ENCODE assay signal across 8 cellular contexts in the genomic region with DNA sequence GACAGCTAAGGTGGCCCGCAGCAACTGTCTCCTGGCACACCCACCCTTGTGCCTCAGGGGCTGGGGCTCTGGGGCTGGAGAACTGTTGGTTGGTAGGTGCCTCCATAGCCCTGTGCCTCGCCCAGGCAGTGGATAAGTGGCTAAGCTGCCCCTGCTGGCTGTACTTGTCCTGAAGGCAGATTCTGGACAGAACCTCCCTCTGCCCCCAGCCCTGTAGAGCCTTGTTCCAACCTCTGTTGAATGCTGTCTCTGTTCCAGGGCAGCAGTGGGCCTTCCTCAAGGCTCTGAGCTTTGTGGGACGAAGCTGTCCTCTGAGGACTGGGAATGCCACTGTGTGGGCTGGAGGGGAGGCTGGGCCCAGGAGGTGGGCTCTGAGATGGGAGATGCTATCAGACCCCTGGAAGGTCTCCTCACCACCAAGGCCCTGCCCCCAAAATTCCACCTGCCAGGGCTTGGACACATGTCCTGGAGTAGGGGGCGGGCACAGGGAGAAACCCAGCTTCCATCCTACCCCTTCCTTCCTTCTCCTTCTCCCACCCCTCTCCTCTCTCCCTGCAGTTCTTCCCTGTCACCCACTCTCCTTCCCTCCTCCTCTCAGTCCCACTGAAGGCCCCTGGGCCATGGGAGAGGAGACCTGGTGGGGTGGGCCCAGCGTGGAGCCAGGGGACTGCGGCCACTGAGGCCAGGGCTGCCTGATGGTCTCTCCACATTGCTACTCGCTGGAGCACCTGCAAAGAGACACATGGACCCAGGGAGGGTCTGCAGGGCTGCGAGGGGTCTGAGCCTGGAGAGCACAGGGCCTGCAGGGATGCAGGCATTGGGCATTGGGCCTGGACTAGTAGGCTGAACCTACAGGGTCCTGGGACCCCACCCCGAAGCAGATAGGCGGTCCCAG. TPM values are rescaled to one million over a fixed set of nuclear protein-coding genes. Genes with fewer than 3 reads are reported as not detected.
DNase-seq lines count a peak whose midpoint lies in the region; ATAC-seq and TF ChIP-seq lines count a peak whose summit lies in the region.

No MANE protein-coding gene starts in this region.

- no peak overlapping the region for H3K4me3 Mint-ChIP-seq in WTC11

- H3K9me3 Mint-ChIP-seq in WTC11: peaks cover 15% of the 10 kb centered on the region

- H3K4me3 ChIP-seq in fibroblast of lung (replicated peaks in 1 of 4; ENCODE audit: control extremely low read depth in 1 of 4, insufficient read depth in 1 of 4, low read depth in 3 of 4, low read length in 4 of 4) (no peak overlapping the region), spleen (peak overlapping the region in 3 of 8 donors; percentile 32 to 65 (median 42))

- 79 to 96% (median 88%) methylated on average over 9 to 10 of the region's 10 CpGs for WGBS in spleen, 5 donors

- POLR2A ChIA-PET in WTC11 (lab: Charles Lee): no interaction called here

- no peaks in the 10 kb centered on the region for H3K9me3 ChIP-seq in fibroblast of lung (ENCODE audit: control insufficient read depth, insufficient read depth, low read depth, low read length)
- H3K9me3 ChIP-seq in spleen: no peaks in the 10 kb centered on the region

- intact Hi-C loops in spleen (cut with DNase I; ENCODE audit: low total_unique reads): no loop called here

- H3K9ac ChIP-seq in fibroblast of lung (ENCODE audit: insufficient read depth, low read length): no peak overlapping the region

- H3K27me3 ChIP-seq in fibroblast of lung (ENCODE audit: control insufficient read depth, insufficient read depth, low read length) (peaks cover 4% of the 10 kb centered on the region), spleen (replicated peaks in 1 of 7) (peaks cover 0 to 76% (median 21%) of the 10 kb centered on the region in 7 donors)

- H3K4me2 ChIP-seq in fibroblast of lung (ENCODE audit: extremely low read depth, insufficient read depth, low read length): no peak overlapping the region

- no peak for TF ChIP-seq CTCF in fibroblast of lung (conservative IDR thresholded peaks at IDR 0.05 in 1 of 2, IDR thresholded peaks at IDR 0.05 in 1 of 2; ENCODE audit: low read depth in 1 of 2, low read length in 2 of 2)
- TF ChIP-seq CTCF in spleen (IDR thresholded peaks at IDR 0.05 in 8 of 11, conservative IDR thresholded peaks at IDR 0.05 in 3 of 11): no peak
- TF ChIP-seq CTCF in WTC11 (IDR thresholded peaks at IDR 0.05): no peak

- H3K36me3 ChIP-seq in fibroblast of lung (ENCODE audit: control insufficient read depth, insufficient read depth, low read length): no peaks in the 10 kb centered on the region
- no peaks in the 10 kb centered on the region for H3K36me3 ChIP-seq in spleen

- ATAC-seq in GM18502 (IDR thresholded peaks at IDR 0.05; ENCODE audit: poor library complexity, unreplicated experiment): peak; percentile 6
- no peak for ATAC-seq in GM19328 (IDR thresholded peaks at IDR 0.05; ENCODE audit: unreplicated experiment)
- no peak for ATAC-seq in WTC11
- no peak for ATAC-seq in GM19324 (IDR thresholded peaks at IDR 0.05; ENCODE audit: low FRiP score, unreplicated experiment)

- no peak for TF ChIP-seq POLR2A in spleen (IDR thresholded peaks at IDR 0.05)

- peaks cover 6% of the 10 kb centered on the region for H3K27me3 Mint-ChIP-seq in WTC11 (ENCODE audit: low read depth)

- H4K20me1 ChIP-seq in fibroblast of lung (ENCODE audit: control insufficient read depth, extremely low read depth, insufficient read depth, low read length): no peaks in the 10 kb centered on the region

- H3K36me3 Mint-ChIP-seq in WTC11: peaks cover 4% of the 10 kb centered on the region; the same call in 1 of the 2 replicates

- no peak overlapping the region for H3K27ac ChIP-seq in fibroblast of lung (ENCODE audit: insufficient read depth, low read length)
- peak overlapping the region; percentile 5 to 87 (median 72) for H3K27ac ChIP-seq in spleen

- CTCF ChIA-PET in WTC11 (lab: Charles Lee): interaction anchor here (0.5 kb wide), 1 partner anchor 16 kb away, joined by 4 read pairs; no protein-coding TSS in a partner anchor

- DNase-seq in NCI-H1694 treated with DMSO at 0.1 percent for 48 hours (lab: John Stamatoyannopoulos, UW): peak; percentile 60
- DNase-seq in fibroblast of lung (ENCODE audit: low read depth in 2 of 2): no peak
- DNase-seq in spleen: peak; percentile 71
- DNase-seq in cortex of kidney (lab: John Stamatoyannopoulos, UW): no peak
- DNase-seq in WTC11 (ENCODE audit: low spot score): no peak

- H3K27ac Mint-ChIP-seq in WTC11: no peak overlapping the region

- peak overlapping the region; percentile 19 for H2AFZ ChIP-seq in fibroblast of lung (ENCODE audit: low read length)

- peaks cover 2% of the 10 kb centered on the region for H3K4me1 ChIP-seq in fibroblast of lung (ENCODE audit: control insufficient read depth, extremely low read depth, insufficient read depth, low read length)
- H3K4me1 ChIP-seq in spleen: peaks cover 7 to 57% (median 35%) of the 10 kb centered on the region in 6 donors

- peaks cover 10% of the 10 kb centered on the region; the same call in 1 of the 2 replicates for H3K4me1 Mint-ChIP-seq in WTC11

- H3K79me2 ChIP-seq in fibroblast of lung (ENCODE audit: control insufficient read depth, insufficient read depth, low read length): no peaks in the 10 kb centered on the region

TF ChIP-seq in WTC11, 78 proteins besides CTCF, POLR2A, EP300 and RAD21:
- no peak for TF ChIP-seq FOXP1 (CRISPR knock-in tag; IDR thresholded peaks at IDR 0.05; ENCODE audit: borderline replicate concordance)
- TF ChIP-seq, protein P1, sequence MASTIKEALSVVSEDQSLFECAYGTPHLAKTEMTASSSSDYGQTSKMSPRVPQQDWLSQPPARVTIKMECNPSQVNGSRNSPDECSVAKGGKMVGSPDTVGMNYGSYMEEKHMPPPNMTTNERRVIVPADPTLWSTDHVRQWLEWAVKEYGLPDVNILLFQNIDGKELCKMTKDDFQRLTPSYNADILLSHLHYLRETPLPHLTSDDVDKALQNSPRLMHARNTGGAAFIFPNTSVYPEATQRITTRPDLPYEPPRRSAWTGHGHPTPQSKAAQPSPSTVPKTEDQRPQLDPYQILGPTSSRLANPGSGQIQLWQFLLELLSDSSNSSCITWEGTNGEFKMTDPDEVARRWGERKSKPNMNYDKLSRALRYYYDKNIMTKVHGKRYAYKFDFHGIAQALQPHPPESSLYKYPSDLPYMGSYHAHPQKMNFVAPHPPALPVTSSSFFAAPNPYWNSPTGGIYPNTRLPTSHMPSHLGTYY (CRISPR knock-in tag; IDR thresholded peaks at IDR 0.05): no peak
- no peak for TF ChIP-seq MYBL2 (CRISPR knock-in tag; IDR thresholded peaks at IDR 0.05)
- TF ChIP-seq ATF1 (CRISPR knock-in tag; IDR thresholded peaks at IDR 0.05): no peak

RNA-seq across cellular contexts. Expression of a gene that starts 1.7 kb away (rescaled TPM):
- total RNA-seq in fibroblast of lung (not detected in 2 replicates), spleen (1 to 10 TPM; 3.1 to 7.9 (median 5.4) TPM), WTC11 (2021) (0.25 to 0.52 TPM (median 0.30 TPM) in 3 replicates)
- polyA plus RNA-seq in fibroblast of lung (not detected in 2 replicates), spleen (1 to 10 TPM; 2.7 to 7.3 (median 5.2) TPM)
- polyA plus RNA-seq in fibroblast of lung (2012): not detected in 2 replicates
- not detected in 2 replicates for polyA minus RNA-seq in fibroblast of lung (ENCODE audit: low replicate concordance)

RNA-seq across cellular contexts. Expression of a gene that starts 9.1 kb away (rescaled TPM):
- total RNA-seq in fibroblast of lung: not detected in 2 replicates
- polyA plus RNA-seq in fibroblast of lung: not detected in 2 replicates
- polyA plus RNA-seq in fibroblast of lung (2012): not detected in 2 replicates
- not detected in 2 replicates for polyA minus RNA-seq in fibroblast of lung (ENCODE audit: low replicate concordance)
- 1 to 10 TPM in 4 of 7 donors, under 1 TPM in 3; 0.34 to 2.2 (median 1.0) TPM for total RNA-seq in spleen
- polyA plus RNA-seq in spleen: under 1 TPM; 0.39 to 0.93 (median 0.49) TPM
- not detected in 3 replicates for total RNA-seq in WTC11 (2021)

RNA-seq across cellular contexts. Expression of a gene that starts 51.4 kb away (rescaled TPM):
- under 0.01 TPM in 1 of 2 replicates, not detected in the other for total RNA-seq in fibroblast of lung
- polyA plus RNA-seq in fibroblast of lung: not detected in 2 replicates
- polyA plus RNA-seq in fibroblast of lung (2012): not detected in 2 replicates
- polyA minus RNA-seq in fibroblast of lung (ENCODE audit: low replicate concordance): not detected in 2 replicates
- 1 to 10 TPM in 2 of 7 donors, under 1 TPM in 2, not detected in 3; 0.32 to 1.9 (median 0.85) TPM for total RNA-seq in spleen
- polyA plus RNA-seq in spleen: under 1 TPM; 0.04 to 0.22 (median 0.08) TPM
- 2.2 to 4.1 TPM (median 3.0 TPM) in 3 replicates for total RNA-seq in WTC11 (2021)

Comparison
In these comparisons a context has a peak if more than half of its experiments do, and no peak if none do; other contexts are left out.
1. DNase-seq: peak in NCI-H1694 treated with DMSO at 0.1 percent for 48 hours (single experiment) and spleen (single experiment); none in fibroblast of lung (0 of 2), cortex of kidney (single experiment) and WTC11 (single experiment).